ENCODE assay signal across 28 cellular contexts in genomic region chr16:67388191-67388590, GRCh38. TPM values are rescaled to one million over a fixed set of nuclear protein-coding genes. Genes with fewer than 3 reads are reported as not detected.
DNase-seq lines count a peak whose midpoint lies in the region; ATAC-seq and TF ChIP-seq lines count a peak whose summit lies in the region.
"Had no signal": no experiment of that assay in that cellular context is flagged by ENCODE, and none has a peak within 500 bp of the region (broad histone marks: within the 10 kb centered on the region; RNA-seq: fewer than 3 reads in every experiment).

No MANE protein-coding gene starts in this region.

- H4K20me1 ChIP-seq in neural progenitor cell (ENCODE audit: low read depth): no peaks in the 10 kb centered on the region

- no peak overlapping the region for H3K9ac ChIP-seq in neural progenitor cell
- H3K9ac ChIP-seq: BLaER1, GM23248 had no signal

- H3K36me3 ChIP-seq in neural progenitor cell: no peaks in the 10 kb centered on the region
- H3K36me3 ChIP-seq: BLaER1 had no signal

- H3K79me2 ChIP-seq in neural progenitor cell (ENCODE audit: low read depth): no peaks in the 10 kb centered on the region

- H3K4me3 Mint-ChIP-seq in activated CD8-positive, alpha-beta memory T cell treated with anti-CD3 and anti-CD28 coated beads, Interleukin-2, amount 10 ng/mL, durations not matched to agents 7 days and 5 days: no peak overlapping the region
- H3K4me3 Mint-ChIP-seq in neural progenitor cell (no peak overlapping the region), CD14-positive monocyte (no peak overlapping the region)
- H3K4me3 Mint-ChIP-seq: CD4-positive, alpha-beta memory T cell; H9 had no signal

- H3K4me1 Mint-ChIP-seq in activated CD8-positive, alpha-beta memory T cell treated with anti-CD3 and anti-CD28 coated beads, Interleukin-2, amount 10 ng/mL, durations not matched to agents 7 days and 5 days: no peaks in the 10 kb centered on the region
- H3K4me1 Mint-ChIP-seq in neural progenitor cell (peaks cover 46% of the 10 kb centered on the region), CD14-positive monocyte (peaks cover 44% of the 10 kb centered on the region)

- DNase-seq in activated CD8-positive, alpha-beta memory T cell treated with anti-CD3 and anti-CD28 coated beads, Interleukin-2, amount 10 ng/mL, durations not matched to agents 7 days and 5 days: peak; percentile 23
- DNase-seq in activated CD8-positive, alpha-beta memory T cell treated with anti-CD3 and anti-CD28 coated beads, Interleukin-2, amount 50 U/mL, for 48 hours: no peak
- no peak for DNase-seq in neural progenitor cell (ENCODE audit: low spot score)
- DNase-seq in CD14-positive monocyte (ENCODE audit: low spot score): no peak
- DNase-seq in midbrain (lab: John Stamatoyannopoulos, UW): no peak
- DNase-seq: CD4-positive, alpha-beta memory T cell; COR-L47; DMS53; GM23248; H9; KBM-7; MV-4-11; NCI-H1105; NCI-H146; NCI-H1930; NCI-H2107; NCI-H446 treated with DMSO at 0.1 percent for 48 hours; NCI-H526; Right ventricle myocardium superior; RPMI8226 had no signal

- no peak overlapping the region for H2AFZ ChIP-seq in neural progenitor cell (replicated peaks)
- H2AFZ ChIP-seq: GM23248 had no signal

- peaks cover 19% of the 10 kb centered on the region for H3K4me1 ChIP-seq in neural progenitor cell

- TF ChIP-seq CTCF in neural progenitor cell (IDR thresholded peaks at IDR 0.05) (no peak), CD14-positive monocyte (IDR thresholded peaks at IDR 0.05) (no peak)

- H3F3A ChIP-seq in neural progenitor cell (ENCODE audit: low read depth): peaks cover 5% of the 10 kb centered on the region

- H3K27ac Mint-ChIP-seq in activated CD8-positive, alpha-beta memory T cell treated with anti-CD3 and anti-CD28 coated beads, Interleukin-2, amount 10 ng/mL, durations not matched to agents 7 days and 5 days: no peak overlapping the region
- H3K27ac Mint-ChIP-seq in neural progenitor cell: peak overlapping the region; percentile 50
- no peak overlapping the region for H3K27ac Mint-ChIP-seq in CD14-positive monocyte
- H3K27ac Mint-ChIP-seq: H9 had no signal

- ATAC-seq in activated CD8-positive, alpha-beta memory T cell treated with anti-CD3 and anti-CD28 coated beads, Interleukin-2, amount 10 ng/mL, durations not matched to agents 7 days and 5 days: no peak
- ATAC-seq in GM21786 (IDR thresholded peaks at IDR 0.05; ENCODE audit: unreplicated experiment): no peak

- H3K9me3 ChIP-seq in neural progenitor cell (ENCODE audit: low read depth): no peaks in the 10 kb centered on the region
- H3K9me3 ChIP-seq: BLaER1 had no signal

- H3K27me3 ChIP-seq in neural progenitor cell: peaks cover 24% of the 10 kb centered on the region

- no peaks in the 10 kb centered on the region for H3K36me3 Mint-ChIP-seq in activated CD8-positive, alpha-beta memory T cell treated with anti-CD3 and anti-CD28 coated beads, Interleukin-2, amount 10 ng/mL, durations not matched to agents 7 days and 5 days
- H3K36me3 Mint-ChIP-seq in neural progenitor cell (no peaks in the 10 kb centered on the region), CD14-positive monocyte (peaks cover 16 to 26% of the 10 kb centered on the region in 2 donors)
- H3K36me3 Mint-ChIP-seq: CD4-positive, alpha-beta memory T cell had no signal

- H3K27me3 Mint-ChIP-seq in activated CD8-positive, alpha-beta memory T cell treated with anti-CD3 and anti-CD28 coated beads, Interleukin-2, amount 10 ng/mL, durations not matched to agents 7 days and 5 days: peaks cover 32% of the 10 kb centered on the region
- H3K27me3 Mint-ChIP-seq in neural progenitor cell (ENCODE audit: insufficient read depth, low read depth) (peaks cover 4% of the 10 kb centered on the region), CD14-positive monocyte (ENCODE audit: low read depth in 3 of 3) (peaks cover 11 to 34% (median 24%) of the 10 kb centered on the region in 3 donors)

- CTCF ChIA-PET in activated CD8-positive, alpha-beta memory T cell treated with anti-CD3 and anti-CD28 coated beads, Interleukin-2, amount 10 ng/mL, durations not matched to agents 7 days and 5 days (lab: Charles Lee): interaction anchor here (1.4 kb wide), 1 partner anchor 11 kb away, joined by 5 read pairs; no protein-coding TSS in a partner anchor

- no peak overlapping the region for H3K4me2 ChIP-seq in neural progenitor cell
- H3K4me2 ChIP-seq: BLaER1 had no signal

- intact Hi-C loops in CD14-positive monocyte (cut with micrococcal nuclease): no loop called here

- H3K27ac ChIP-seq in cingulate gyrus (ENCODE audit: low read depth, low read length) (peak overlapping the region; percentile 54), neural progenitor cell (no peak overlapping the region), temporal lobe (ENCODE audit: low read depth, low read length) (peak overlapping the region; percentile 42)
- H3K27ac ChIP-seq: BLaER1, GM23248 had no signal

- H3K4me3 ChIP-seq in neural progenitor cell: no peak overlapping the region
- H3K4me3 ChIP-seq: BLaER1, GM23248 had no signal

- no peaks in the 10 kb centered on the region for H3K9me3 Mint-ChIP-seq in activated CD8-positive, alpha-beta memory T cell treated with anti-CD3 and anti-CD28 coated beads, Interleukin-2, amount 10 ng/mL, durations not matched to agents 7 days and 5 days (ENCODE audit: low read depth)
- H3K9me3 Mint-ChIP-seq in neural progenitor cell (no peaks in the 10 kb centered on the region), CD14-positive monocyte (peaks cover 0 to 5% (median 0%) of the 10 kb centered on the region in 7 donors)
- H3K9me3 Mint-ChIP-seq: CD4-positive, alpha-beta memory T cell; H9 had no signal

RNA-seq across cellular contexts. Expression of gene TPPP3, which starts 5.1 kb away (rescaled TPM):
- total RNA-seq in activated CD8-positive, alpha-beta memory T cell treated with anti-CD3 and anti-CD28 coated beads, Interleukin-2, amount 10 ng/mL, durations not matched to agents 7 days and 5 days: not detected
- 0.96 TPM in 1 of 2 replicates, not detected in the other for total RNA-seq in neural progenitor cell (ENCODE audit: low replicate concordance)
- total RNA-seq in temporal lobe: 4.4 TPM
- 100 to 1,000 TPM in 1 of 2 donors, 10 to 100 TPM in 1; 63.1 to 123 TPM for polyA plus RNA-seq in CD14-positive monocyte
- total RNA-seq: CD4-positive, alpha-beta memory T cell; Daoy; GM23248; MCF 10A had no signal
- polyA plus RNA-seq: CD4-positive, alpha-beta memory T cell had no signal

RNA-seq across cellular contexts. Expression of gene ZDHHC1, which starts 28.1 kb away (rescaled TPM):
- under 1 TPM; 0.41 to 0.49 TPM for total RNA-seq in activated CD8-positive, alpha-beta memory T cell treated with anti-CD3 and anti-CD28 coated beads, Interleukin-2, amount 10 ng/mL, durations not matched to agents 7 days and 5 days
- total RNA-seq in neural progenitor cell (ENCODE audit: low replicate concordance) (1.5 and 2.2 TPM in 2 replicates), temporal lobe (2.7 TPM)
- polyA plus RNA-seq in CD14-positive monocyte: 10 to 100 TPM in 1 of 2 donors, 1 to 10 TPM in 1; 6.0 to 14.2 TPM
- total RNA-seq: CD4-positive, alpha-beta memory T cell had no signal
- polyA plus RNA-seq: CD4-positive, alpha-beta memory T cell had no signal

RNA-seq across cellular contexts. Expression of gene HSD11B2, which starts 42.7 kb away (rescaled TPM):
- under 1 TPM in 1 of 2 experiments, not detected in 1; 0.14 TPM for total RNA-seq in activated CD8-positive, alpha-beta memory T cell treated with anti-CD3 and anti-CD28 coated beads, Interleukin-2, amount 10 ng/mL, durations not matched to agents 7 days and 5 days
- total RNA-seq in neural progenitor cell (ENCODE audit: low replicate concordance): 1.6 TPM in 1 of 2 replicates, not detected in the other
- not detected for total RNA-seq in temporal lobe
- polyA plus RNA-seq in CD14-positive monocyte: not detected
- total RNA-seq: CD4-positive, alpha-beta memory T cell; Daoy; G401; GM23248 had no signal
- polyA plus RNA-seq: AG04450 had no signal
